Comparison of ENCODE assay signal across 20 cellular contexts in the genomic region with DNA sequence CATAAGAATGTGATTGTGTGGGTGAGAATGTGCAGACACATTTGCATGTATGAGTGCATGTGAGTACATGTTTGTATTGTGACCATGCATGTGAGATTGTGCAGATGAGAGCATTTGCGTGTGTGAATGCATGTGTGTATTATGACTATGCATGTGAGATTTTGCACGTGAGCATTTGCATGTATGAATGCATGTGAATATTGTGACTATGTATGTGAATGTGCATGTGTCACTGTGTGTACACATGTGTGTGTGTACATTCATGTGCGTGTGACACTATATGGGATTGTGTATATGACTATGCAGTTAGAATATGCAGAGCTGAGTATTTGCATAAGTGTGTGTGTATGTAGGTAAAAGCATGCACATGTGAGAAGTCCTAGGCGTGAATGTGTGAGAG.
DNase-seq lines count a peak whose midpoint lies in the region; ATAC-seq, FAIRE-seq and TF ChIP-seq lines count a peak whose summit lies in the region.
"Had no signal": no experiment of that assay in that cellular context is flagged by ENCODE, and none has a peak within 500 bp of the region (broad histone marks: within the 10 kb centered on the region; RNA-seq: fewer than 3 reads in every experiment).

No MANE protein-coding gene starts in this region.

- no peaks in the 10 kb centered on the region for H3K4me1 Mint-ChIP-seq in activated T-helper 1 cell treated with anti-CD3 and anti-CD28 coated beads, Interleukin-12 subunit alpha, Interleukin-12 subunit beta, Interleukin-2, Interleukin-4 antibody, amounts not matched to agents 30 ng/mL and 10 ng/mL and 1 ng/mL, durations not matched to agents 14 hours and 24 hours and 36 hours (ENCODE audit: low read depth)
- H3K4me1 Mint-ChIP-seq: B cell; CD4-positive, CD25-positive, alpha-beta regulatory T cell; GM23338 had no signal

- H3K18ac ChIP-seq in H1 (ENCODE audit: extremely low read depth, low read length) = no peak overlapping the region
- no peak overlapping the region for H3K18ac ChIP-seq in trophoblast cell (ENCODE audit: low read length)

- H3K27me3 Mint-ChIP-seq in activated T-helper 1 cell treated with anti-CD3 and anti-CD28 coated beads, Interleukin-12 subunit alpha, Interleukin-12 subunit beta, Interleukin-2, Interleukin-4 antibody, amounts not matched to agents 30 ng/mL and 10 ng/mL and 1 ng/mL, durations not matched to agents 14 hours and 24 hours and 36 hours (ENCODE audit: insufficient read depth) = peaks cover 4% of the 10 kb centered on the region
- H3K27me3 Mint-ChIP-seq: B cell; CD4-positive, CD25-positive, alpha-beta regulatory T cell had no signal

- SMC1A ChIA-PET in GM12878 (lab: Charles Lee; ENCODE audit: uncharacterized antibody, unreplicated experiment) = no interaction called here

- H3K9ac ChIP-seq in GM12878 (ENCODE audit: control insufficient read depth, insufficient read depth, low read length) (no peak overlapping the region), H1 (replicated peaks in 1 of 4; ENCODE audit: extremely low read depth in 1 of 4, low read depth in 3 of 4, low read length in 3 of 4) (no peak overlapping the region), trophoblast cell (ENCODE audit: low read length) (no peak overlapping the region)
- H3K9ac ChIP-seq: BLaER1 had no signal

- TF ChIP-seq EP300 in GM12878 (IDR thresholded peaks at IDR 0.05; ENCODE audit: borderline replicate concordance in 1 of 2, control insufficient read depth in 1 of 2, low read depth in 2 of 2, low read length in 2 of 2) = no peak
- no peak for TF ChIP-seq EP300 in H1 (IDR thresholded peaks at IDR 0.05; ENCODE audit: borderline replicate concordance in 1 of 2, low read depth in 2 of 2, low read length in 2 of 2)

- no peak overlapping the region for H2AK5ac ChIP-seq in H1 (ENCODE audit: low read depth, low read length)
- no peak overlapping the region for H2AK5ac ChIP-seq in trophoblast cell (ENCODE audit: low read length)

- TF ChIP-seq RAD21 in GM12878 (IDR thresholded peaks at IDR 0.05; ENCODE audit: insufficient read depth, low read depth, low read length) = no peak
- no peak for TF ChIP-seq RAD21 in H1 (IDR thresholded peaks at IDR 0.05 in 1 of 2, conservative IDR thresholded peaks at IDR 0.05 in 1 of 2; ENCODE audit: low read depth in 2 of 2, low read length in 2 of 2)

- RAD21 ChIA-PET in GM12878 (lab: Charles Lee; ENCODE audit: unreplicated experiment) = no interaction called here

- H2AFZ ChIP-seq in GM12878 (ENCODE audit: control insufficient read depth, low read depth, low read length) (no peak overlapping the region), H1 (ENCODE audit: low read length) (no peak overlapping the region), trophoblast cell (ENCODE audit: insufficient read depth, low read length, poor library complexity) (no peak overlapping the region)

- H3K14ac ChIP-seq in H1 (ENCODE audit: insufficient read length) (no peak overlapping the region), trophoblast cell (ENCODE audit: low read length) (no peak overlapping the region)

- ATAC-seq in GM12878 = no peak
- ATAC-seq: CD8-positive, alpha-beta T cell; GM23338 had no signal

- CTCF ChIA-PET in GM12878 (lab: Yijun Ruan, JAX) = no interaction called here
- CTCF ChIA-PET in H1 (lab: Charles Lee; ENCODE audit: partially characterized antibody) = interaction anchor here (0.6 kb wide), 1 partner anchor 9 kb away, joined by 4 read pairs; no protein-coding TSS in a partner anchor

- H3K27ac ChIP-seq in GM12878 (ENCODE audit: control insufficient read depth, insufficient read depth) = no peak overlapping the region
- H3K27ac ChIP-seq in H1 (ENCODE audit: low read depth, low read length) = no peak overlapping the region
- H3K27ac ChIP-seq in trophoblast cell (ENCODE audit: low read depth, low read length) = no peak overlapping the region
- H3K27ac ChIP-seq: BLaER1, C4-2B had no signal

- no peak overlapping the region for H4K12ac ChIP-seq in trophoblast cell (ENCODE audit: low read depth, low read length)

- H3K79me2 ChIP-seq in GM12878 (ENCODE audit: control insufficient read depth, insufficient read depth, low read length) (no peaks in the 10 kb centered on the region), H1 (ENCODE audit: control insufficient read depth in 1 of 2, insufficient read depth in 2 of 2, low read length in 2 of 2) (no peaks in the 10 kb centered on the region), trophoblast cell (ENCODE audit: control insufficient read depth, insufficient read depth, low read length, poor library complexity) (no peaks in the 10 kb centered on the region)

- H4K5ac ChIP-seq in H1 (ENCODE audit: insufficient read length, low read depth, low read length) = no peak overlapping the region

- H3K4me3 ChIP-seq in GM12878 (no peak overlapping the region), H1 (ENCODE audit: extremely low read depth in 1 of 4, insufficient read depth in 2 of 4, low read depth in 3 of 4, low read length in 4 of 4) (no peak overlapping the region), trophoblast cell (ENCODE audit: low read depth, low read length) (no peak overlapping the region)
- H3K4me3 ChIP-seq: BLaER1, GM23338, HAP-1 had no signal

- H3K23me2 ChIP-seq in H1 (ENCODE audit: low read depth, low read length) = peaks cover 1% of the 10 kb centered on the region; the same call in 1 of the 2 replicates

- no peaks in the 10 kb centered on the region for H3K4me1 ChIP-seq in GM12878 (ENCODE audit: control insufficient read depth, insufficient read depth, low read length)
- H3K4me1 ChIP-seq in H1 (replicated peaks in 1 of 4; ENCODE audit: control insufficient read depth in 3 of 4, insufficient read depth in 4 of 4, low read length in 3 of 4) = no peaks in the 10 kb centered on the region
- no peaks in the 10 kb centered on the region for H3K4me1 ChIP-seq in trophoblast cell (ENCODE audit: control insufficient read depth in 1 of 2, insufficient read depth in 2 of 2, low read length in 2 of 2)
- H3K4me1 ChIP-seq: BLaER1, Caco-2 had no signal

- H4K20me1 ChIP-seq in GM12878 (ENCODE audit: control insufficient read depth, insufficient read depth) (no peaks in the 10 kb centered on the region), H1 (replicated peaks in 1 of 2; ENCODE audit: control insufficient read depth in 1 of 2, insufficient read depth in 2 of 2, low read length in 2 of 2) (peaks cover 0 to 5% of the 10 kb centered on the region in 2 experiments)
- H4K20me1 ChIP-seq: BLaER1 had no signal

- H2BK15ac ChIP-seq in H1 (ENCODE audit: low read length) = peak overlapping the region; percentile 19; the same call in 1 of the 2 replicates

- FAIRE-seq in GM12878 (lab: Jason Lieb, UNC) = no peak
- FAIRE-seq in H1 (lab: Jason Lieb, UNC) = no peak
- FAIRE-seq: G401.6, GM19239, H54 had no signal

- no peak overlapping the region for H3K56ac ChIP-seq in H1 (replicated peaks; ENCODE audit: insufficient read length, low read depth, low read length)

- H2BK5ac ChIP-seq in H1 (ENCODE audit: low read depth, low read length) (no peak overlapping the region), trophoblast cell (ENCODE audit: low read depth, low read length, poor library complexity) (no peak overlapping the region)

- H3K9me3 ChIP-seq in GM12878 (replicated peaks; ENCODE audit: control insufficient read depth, insufficient read depth, low read length) (no peaks in the 10 kb centered on the region), H1 (ENCODE audit: insufficient read depth in 2 of 2, low read depth in 1 of 2, low read length in 1 of 2) (no peaks in the 10 kb centered on the region), trophoblast cell (ENCODE audit: insufficient read depth, low read depth, low read length) (no peaks in the 10 kb centered on the region)
- H3K9me3 ChIP-seq: BLaER1, Caco-2, HAP-1 had no signal

- H2BK12ac ChIP-seq in H1 (ENCODE audit: low read depth, low read length) (no peak overlapping the region), trophoblast cell (ENCODE audit: low read length) (no peak overlapping the region)

- no peak overlapping the region for H3K4me2 ChIP-seq in GM12878 (ENCODE audit: control insufficient read depth, insufficient read depth)
- no peak overlapping the region for H3K4me2 ChIP-seq in H1 (ENCODE audit: insufficient read depth in 1 of 2, low read depth in 2 of 2, low read length in 2 of 2)
- no peak overlapping the region for H3K4me2 ChIP-seq in trophoblast cell (ENCODE audit: low read length)
- H3K4me2 ChIP-seq: BLaER1, GM23338 had no signal

- in situ Hi-C loops in GM12878 (cut with MboI) = no loop called here

- no peak overlapping the region for H3K4me3 Mint-ChIP-seq in activated T-helper 1 cell treated with anti-CD3 and anti-CD28 coated beads, Interleukin-12 subunit alpha, Interleukin-12 subunit beta, Interleukin-2, Interleukin-4 antibody, amounts not matched to agents 30 ng/mL and 10 ng/mL and 1 ng/mL, durations not matched to agents 14 hours and 24 hours and 36 hours
- H3K4me3 Mint-ChIP-seq: B cell; CD4-positive, CD25-positive, alpha-beta regulatory T cell; CD8-positive, alpha-beta T cell; GM23338; HFFc6 had no signal

- 33% methylated on average over 4 of the region's 4 CpGs for WGBS in GM12878 (ENCODE audit: insufficient coverage, insufficient replicate concordance, low lambda C conversion rate, missing lambda C conversion rate)
- 92% methylated on average over 4 of the region's 4 CpGs; no CpG with 5 or more reads in 1 of the 2 experiments for WGBS in H1 (ENCODE audit: extremely low coverage in 1 of 2, insufficient coverage in 1 of 2, insufficient read length in 1 of 2, insufficient replicate concordance in 2 of 2, low coverage in 1 of 2, low lambda C conversion rate in 2 of 2, missing lambda C conversion rate in 1 of 2), 2 experiments
- WGBS in trophoblast cell (ENCODE audit: extremely low coverage, insufficient coverage, insufficient read length) = no CpG with 5 or more reads among the region's 4 CpGs

- BruUV-seq in GM12878 (replicated peaks; lab: Mats Ljungman, UMichigan) = no TSS peak

- H3K79me1 ChIP-seq in H1 (ENCODE audit: low read depth, low read length) (no peaks in the 10 kb centered on the region), trophoblast cell (ENCODE audit: low read length) (no peaks in the 10 kb centered on the region)

- no peak for TF ChIP-seq POLR2A in GM12878 (IDR thresholded peaks at IDR 0.05; ENCODE audit: low read depth, low read length)
- no peak for TF ChIP-seq POLR2A in H1 (IDR thresholded peaks at IDR 0.05; ENCODE audit: control extremely low read depth in 1 of 2, low read depth in 2 of 2, low read length in 2 of 2)

- H3K36me3 ChIP-seq in GM12878 (ENCODE audit: control insufficient read depth in 2 of 2, insufficient read depth in 2 of 2, low read length in 1 of 2) (no peaks in the 10 kb centered on the region), H1 (ENCODE audit: control insufficient read depth in 2 of 4, insufficient read depth in 4 of 4, low read length in 3 of 4) (no peaks in the 10 kb centered on the region), trophoblast cell (ENCODE audit: control insufficient read depth in 1 of 2, insufficient read depth in 2 of 2, low read length in 2 of 2) (no peaks in the 10 kb centered on the region)
- H3K36me3 ChIP-seq: BLaER1, HAP-1 had no signal

- intact Hi-C loops in GM12878 (cut with micrococcal nuclease; ENCODE audit: unreplicated experiment) = no loop called here
- intact Hi-C loops in activated T-helper 1 cell treated with anti-CD3 and anti-CD28 coated beads, Interleukin-12 subunit alpha, Interleukin-12 subunit beta, Interleukin-2, Interleukin-4 antibody, amounts not matched to agents 30 ng/mL and 10 ng/mL and 1 ng/mL, durations not matched to agents 14 hours and 24 hours and 36 hours (cut with micrococcal nuclease) = no loop called here

- no peak overlapping the region for H3K27ac Mint-ChIP-seq in activated T-helper 1 cell treated with anti-CD3 and anti-CD28 coated beads, Interleukin-12 subunit alpha, Interleukin-12 subunit beta, Interleukin-2, Interleukin-4 antibody, amounts not matched to agents 30 ng/mL and 10 ng/mL and 1 ng/mL, durations not matched to agents 14 hours and 24 hours and 36 hours
- H3K27ac Mint-ChIP-seq: B cell; CD4-positive, CD25-positive, alpha-beta regulatory T cell; CD8-positive, alpha-beta T cell; GM23338; HFFc6 had no signal

- POLR2A ChIA-PET in GM12878 (lab: Charles Lee) = no interaction called here
- POLR2A ChIA-PET in H1 (lab: Charles Lee; ENCODE audit: partially characterized antibody) = no interaction called here

- no peak overlapping the region for H2BK20ac ChIP-seq in H1 (ENCODE audit: low read length)

- no peak overlapping the region for H4K8ac ChIP-seq in H1 (ENCODE audit: extremely low read depth, insufficient read depth, low read length)
- H4K8ac ChIP-seq in trophoblast cell (ENCODE audit: low read depth, low read length) = no peak overlapping the region

- H3K27me3 ChIP-seq in GM12878 (replicated peaks in 1 of 2; ENCODE audit: control insufficient read depth in 2 of 2, insufficient read depth in 2 of 2, low read length in 1 of 2) (no peaks in the 10 kb centered on the region), H1 (replicated peaks in 1 of 4; ENCODE audit: control insufficient read depth in 3 of 4, extremely low read depth in 1 of 4, insufficient read depth in 3 of 4, low read length in 3 of 4) (no peaks in the 10 kb centered on the region), trophoblast cell (ENCODE audit: insufficient read depth, low read length) (no peaks in the 10 kb centered on the region)
- H3K27me3 ChIP-seq: BLaER1 had no signal

- no peaks in the 10 kb centered on the region for H3K9me3 Mint-ChIP-seq in activated T-helper 1 cell treated with anti-CD3 and anti-CD28 coated beads, Interleukin-12 subunit alpha, Interleukin-12 subunit beta, Interleukin-2, Interleukin-4 antibody, amounts not matched to agents 30 ng/mL and 10 ng/mL and 1 ng/mL, durations not matched to agents 14 hours and 24 hours and 36 hours
- H3K9me3 Mint-ChIP-seq: CD4-positive, CD25-positive, alpha-beta regulatory T cell; CD8-positive, alpha-beta T cell; GM23338; HFFc6 had no signal

- H2BK120ac ChIP-seq in H1 (replicated peaks; ENCODE audit: low read depth, low read length) = no peak overlapping the region
- H2BK120ac ChIP-seq in trophoblast cell (ENCODE audit: insufficient read depth, low read length, poor library complexity) = no peak overlapping the region

- DNase-seq in GM12878 (ENCODE audit: low read depth, low spot score) (no peak), H1 (ENCODE audit: low read depth in 1 of 2, low spot score in 2 of 2) (no peak), trophoblast cell (no peak), AG08395 (ENCODE audit: low spot score) (no peak), medulla oblongata (ENCODE audit: extremely low spot score) (no peak)
- no peak for DNase-seq in activated T-helper 1 cell treated with anti-CD3 and anti-CD28 coated beads, Interleukin-12 subunit alpha, Interleukin-12 subunit beta, Interleukin-2, Interleukin-4 antibody, amounts not matched to agents 30 ng/mL and 10 ng/mL and 1 ng/mL, durations not matched to agents 14 hours and 24 hours and 36 hours (ENCODE audit: low spot score)
- DNase-seq: Caco-2; CD4-positive, CD25-positive, alpha-beta regulatory T cell; CD8-positive, alpha-beta T cell; DMS153; DND-41; HFFc6 had no signal

- H4K91ac ChIP-seq in H1 (replicated peaks; ENCODE audit: insufficient read length, low read length) (no peak overlapping the region), trophoblast cell (ENCODE audit: low read depth, low read length) (no peak overlapping the region)

- no peaks in the 10 kb centered on the region for H3K36me3 Mint-ChIP-seq in activated T-helper 1 cell treated with anti-CD3 and anti-CD28 coated beads, Interleukin-12 subunit alpha, Interleukin-12 subunit beta, Interleukin-2, Interleukin-4 antibody, amounts not matched to agents 30 ng/mL and 10 ng/mL and 1 ng/mL, durations not matched to agents 14 hours and 24 hours and 36 hours (ENCODE audit: low read depth)
- H3K36me3 Mint-ChIP-seq: CD4-positive, CD25-positive, alpha-beta regulatory T cell; CD8-positive, alpha-beta T cell had no signal

- TF ChIP-seq CTCF in GM12878 (IDR thresholded peaks at IDR 0.05 in 2 of 3, conservative IDR thresholded peaks at IDR 0.05 in 1 of 3; ENCODE audit: control insufficient read depth in 2 of 3, extremely low read depth in 1 of 3, insufficient read depth in 1 of 3, low read depth in 3 of 3, low read length in 3 of 3) (no peak), H1 (IDR thresholded peaks at IDR 0.05; ENCODE audit: control extremely low read depth in 1 of 3, insufficient read depth in 1 of 3, low read depth in 1 of 3, low read length in 3 of 3) (no peak)

- H3K4ac ChIP-seq in H1 (replicated peaks; ENCODE audit: insufficient read length, low read depth, low read length) = no peak overlapping the region
- H3K4ac ChIP-seq in trophoblast cell (ENCODE audit: low read depth, low read length) = no peak overlapping the region

- H3K23ac ChIP-seq in H1 (ENCODE audit: insufficient read length) = peak overlapping the region; percentile 89
- peak overlapping the region; percentile 5 for H3K23ac ChIP-seq in trophoblast cell (ENCODE audit: low read length)
